In genomic region chr5:156376751-156377150, GRCh38 we compare ENCODE assay signal across 16 cellular contexts. TPM values are rescaled to one million over a fixed set of nuclear protein-coding genes. Genes with fewer than 3 reads are reported as not detected.
DNase-seq lines count a peak whose midpoint lies in the region; ATAC-seq, FAIRE-seq and TF ChIP-seq lines count a peak whose summit lies in the region.
"Had no signal": no experiment of that assay in that cellular context is flagged by ENCODE, and none has a peak within 500 bp of the region (broad histone marks: within the 10 kb centered on the region; RNA-seq: fewer than 3 reads in every experiment).

No MANE protein-coding gene starts in this region.

- H3K18ac ChIP-seq in mesendoderm (ENCODE audit: low read length), result no peak overlapping the region

- H3K56ac ChIP-seq in mesendoderm (ENCODE audit: low read length), result no peak overlapping the region

- ATAC-seq in GM18870 (IDR thresholded peaks at IDR 0.05; ENCODE audit: unreplicated experiment), result peak; percentile 76
- ATAC-seq in GM21619 (IDR thresholded peaks at IDR 0.05; ENCODE audit: unreplicated experiment), result peak; percentile 65
- ATAC-seq in HG03095 (IDR thresholded peaks at IDR 0.05; ENCODE audit: unreplicated experiment), result peak; percentile 31
- ATAC-seq in right lobe of liver, result no peak

- no peak overlapping the region for H2BK15ac ChIP-seq in mesendoderm (replicated peaks; ENCODE audit: low read depth)

- H3K23ac ChIP-seq in mesendoderm (ENCODE audit: low read length), result no peak overlapping the region

- no peaks in the 10 kb centered on the region for H3K79me1 ChIP-seq in mesendoderm (ENCODE audit: low read length)

- H4K5ac ChIP-seq in mesendoderm (ENCODE audit: low read length), result no peak overlapping the region

- no peak for DNase-seq in activated CD4-positive, alpha-beta T cell treated with anti-CD3 and anti-CD28 coated beads for 1 hour
- no peak for DNase-seq in mesendoderm
- DNase-seq in right lobe of liver, result no peak
- DNase-seq in NOMO-1 (lab: John Stamatoyannopoulos, UW; ENCODE audit: unreplicated experiment in 2 of 2), result no peak
- DNase-seq: activated effector memory CD4-positive, alpha-beta T cell treated with anti-CD3 and anti-CD28 coated beads, Interleukin-2, amount 50 U/mL, for 16 hours; DND-41; effector CD4-positive, alpha-beta T cell; H7; NK-92 treated with Interleukin-12 subunit alpha and Interleukin-12 subunit beta, amount 100 ng/mL, for 24 hours; SHP77 treated with DMSO at 0.1 percent for 48 hours; stimulated activated naive CD4-positive, alpha-beta T cell treated with Interleukin-2 at 50 U/mL for 16 hours had no signal

- no peak for TF ChIP-seq CTCF in right lobe of liver (IDR thresholded peaks at IDR 0.05)

- no peak overlapping the region for H3K4ac ChIP-seq in mesendoderm (ENCODE audit: low read depth, low read length)

- no peaks in the 10 kb centered on the region for H3K9me3 ChIP-seq in right lobe of liver

- intact Hi-C loops in right lobe of liver (cut with DNase I), result no loop called here

- H2BK5ac ChIP-seq in mesendoderm (ENCODE audit: low read length), result no peak overlapping the region

- H3K4me3 ChIP-seq in mesendoderm (ENCODE audit: low read length) (no peak overlapping the region), right lobe of liver (no peak overlapping the region)
- H3K4me3 ChIP-seq: neural progenitor cell had no signal

- no peaks in the 10 kb centered on the region for H3K79me2 ChIP-seq in mesendoderm (ENCODE audit: control insufficient read depth, insufficient read depth, low read length)

- H3K4me1 ChIP-seq in mesendoderm (ENCODE audit: control insufficient read depth, low read depth, low read length), result no peaks in the 10 kb centered on the region
- H3K4me1 ChIP-seq in right lobe of liver, result no peaks in the 10 kb centered on the region
- H3K4me1 ChIP-seq: neural progenitor cell had no signal

- H3K27me3 ChIP-seq in mesendoderm (ENCODE audit: insufficient read depth, low read length, poor library complexity) (no peaks in the 10 kb centered on the region), right lobe of liver (no peaks in the 10 kb centered on the region)
- H3K27me3 ChIP-seq: neural progenitor cell had no signal

- H3K9ac ChIP-seq in mesendoderm (ENCODE audit: low read length), result no peak overlapping the region
- H3K9ac ChIP-seq: neural progenitor cell had no signal

- no peak overlapping the region for H4K8ac ChIP-seq in mesendoderm (ENCODE audit: low read depth, low read length)

- TF ChIP-seq POLR2A in right lobe of liver (IDR thresholded peaks at IDR 0.05), result no peak

- H3K27ac ChIP-seq in mesendoderm (ENCODE audit: low read depth, low read length) (no peak overlapping the region), right lobe of liver (no peak overlapping the region)
- H3K27ac ChIP-seq: neural progenitor cell had no signal

- H3K36me3 ChIP-seq in mesendoderm (ENCODE audit: control insufficient read depth, insufficient read depth, low read length) (no peaks in the 10 kb centered on the region), right lobe of liver (no peaks in the 10 kb centered on the region)
- H3K36me3 ChIP-seq: neural progenitor cell had no signal

- FAIRE-seq in colon (lab: Jason Lieb, UNC), result peak; percentile 60

- H3K4me2 ChIP-seq in mesendoderm (ENCODE audit: low read length), result no peak overlapping the region
- H3K4me2 ChIP-seq: neural progenitor cell had no signal

- no peak overlapping the region for H2BK120ac ChIP-seq in mesendoderm (ENCODE audit: low read depth, low read length)

- no peak overlapping the region for H2AK5ac ChIP-seq in mesendoderm (ENCODE audit: low read length)

RNA-seq across cellular contexts. Expression of gene SGCD, which starts 49.8 kb away (rescaled TPM):
- 0.01 TPM for polyA plus RNA-seq in mesendoderm (2013, experiment 1 of 2)
- polyA plus RNA-seq in mesendoderm (2013, experiment 2 of 2), result 0.01 TPM
- 1 to 10 TPM in 3 of 6 experiments, under 1 TPM in 3; 0.31 to 3.1 (median 0.95) TPM for total RNA-seq in right lobe of liver
- total RNA-seq: H7 had no signal

Comparison
In these comparisons a context has a peak if more than half of its experiments do, and no peak if none do; other contexts are left out.
1. ATAC-seq: peak in GM18870 (single experiment), GM21619 (single experiment) and HG03095 (single experiment); none in right lobe of liver (0 of 4).